Comparison of ENCODE assay signal across 8 cellular contexts in genomic region chr5:176995896-176996767, GRCh38. TPM values are rescaled to one million over a fixed set of nuclear protein-coding genes. Genes with fewer than 3 reads are reported as not detected.
A peak's percentile ranks its signal among the peaks of the same experiment; 100 is the strongest.
DNase-seq lines count a peak whose midpoint lies in the region; ATAC-seq, FAIRE-seq and TF ChIP-seq lines count a peak whose summit lies in the region.

No MANE protein-coding gene starts in this region.

- FAIRE-seq in K562 (lab: Jason Lieb, UNC) = peak; percentile 73

- peak overlapping the region; percentile 38; the same call in 2 of the 3 replicates for H3K27ac ChIP-seq in K562 (ENCODE audit: extremely low read depth, low read depth, low read length)

- no TSS peak for BruUV-seq in K562 (replicated peaks; lab: Mats Ljungman, UMichigan)

- H3K9me3 Mint-ChIP-seq in activated T-cell treated with anti-CD3 and anti-CD28 coated beads, Interleukin-2, amount 50 U/mL, for 4 hours = peaks cover 6% of the 10 kb centered on the region
- no peaks in the 10 kb centered on the region for H3K9me3 Mint-ChIP-seq in stimulated activated effector memory CD8-positive, alpha-beta T cell treated with anti-CD3 and anti-CD28 coated beads, Interleukin-12 subunit alpha, Interleukin-12 subunit beta, amount 100 ng/mL, for 72 hours

- peak; percentile 72 to 76 for ATAC-seq in activated T-cell treated with anti-CD3 and anti-CD28 coated beads, Interleukin-2, amount 50 U/mL, for 4 hours
- peak; percentile 39 for ATAC-seq in HG02973 (IDR thresholded peaks at IDR 0.05; ENCODE audit: unreplicated experiment)
- ATAC-seq in K562 = peak; percentile 11
- peak; percentile 89 for ATAC-seq in stimulated activated effector memory CD8-positive, alpha-beta T cell treated with anti-CD3 and anti-CD28 coated beads, Interleukin-12 subunit alpha, Interleukin-12 subunit beta, amount 100 ng/mL, for 72 hours
- no peak for ATAC-seq in HG02852 (IDR thresholded peaks at IDR 0.05; ENCODE audit: unreplicated experiment)

- H3K4me3 Mint-ChIP-seq in activated T-cell treated with anti-CD3 and anti-CD28 coated beads, Interleukin-2, amount 50 U/mL, for 4 hours = no peak overlapping the region
- H3K4me3 Mint-ChIP-seq in stimulated activated effector memory CD8-positive, alpha-beta T cell treated with anti-CD3 and anti-CD28 coated beads, Interleukin-12 subunit alpha, Interleukin-12 subunit beta, amount 100 ng/mL, for 72 hours = peak overlapping the region; percentile 3

- WGBS in K562 (ENCODE audit: insufficient coverage, low coverage, missing lambda C conversion rate) = 24% methylated on average over 4 of the region's 4 CpGs

- TF ChIP-seq POLR2A in K562 (conservative IDR thresholded peaks at IDR 0.05) = no peak

- H3K4me3 ChIP-seq in K562 = no peak overlapping the region

- TF ChIP-seq CTCF in K562 (IDR thresholded peaks at IDR 0.05 in 2 of 3, conservative IDR thresholded peaks at IDR 0.05 in 1 of 3; ENCODE audit: insufficient read depth in 2 of 3, low read depth in 1 of 3, low read length in 3 of 3) = no peak

- intact Hi-C loops in K562 (cut with micrococcal nuclease) = no loop called here

- H2AFZ ChIP-seq in K562 (ENCODE audit: low read depth, low read length) = no peak overlapping the region

- peaks cover 26 to 31% of the 10 kb centered on the region in 2 experiments for H3K4me1 ChIP-seq in K562 (replicated peaks in 1 of 2; ENCODE audit: control insufficient read depth in 2 of 2, insufficient read depth in 2 of 2, low read length in 2 of 2)

- H3K4me2 ChIP-seq in K562 (ENCODE audit: insufficient read depth, low read length) = peak overlapping the region; percentile 15; the same call in 1 of the 2 replicates

- in situ Hi-C loops in K562 (cut with MboI) = no loop called here

- peaks cover 89% of the 10 kb centered on the region for H3K79me2 ChIP-seq in K562 (ENCODE audit: control insufficient read depth, insufficient read depth, low read length)

- no peak for DNase-seq in activated T-cell treated with anti-CD3 and anti-CD28 coated beads, Interleukin-2, amount 50 U/mL, for 4 hours
- DNase-seq in activated T-cell treated with anti-CD3 and anti-CD28 coated beads for 4 hours (no peak), K562 (ENCODE audit: extremely low read depth in 1 of 4, low spot score in 3 of 4) (no peak), RKO (ENCODE audit: low spot score) (no peak), cerebellum (ENCODE audit: low spot score) (no peak)
- no peak for DNase-seq in stimulated activated effector memory CD8-positive, alpha-beta T cell treated with anti-CD3 and anti-CD28 coated beads, Interleukin-12 subunit alpha, Interleukin-12 subunit beta, amount 100 ng/mL, for 72 hours (ENCODE audit: low spot score in 2 of 2)

- no peaks in the 10 kb centered on the region for H3K27me3 Mint-ChIP-seq in activated T-cell treated with anti-CD3 and anti-CD28 coated beads, Interleukin-2, amount 50 U/mL, for 4 hours (ENCODE audit: low read depth)

- peak overlapping the region; percentile 76 for H3K27ac Mint-ChIP-seq in stimulated activated effector memory CD8-positive, alpha-beta T cell treated with anti-CD3 and anti-CD28 coated beads, Interleukin-12 subunit alpha, Interleukin-12 subunit beta, amount 100 ng/mL, for 72 hours

- 0 out of 4 replicates have a peak, but pooled peaks of 1 of the 2 experiments have one; percentile 3 for TF ChIP-seq RAD21 in K562 (CRISPR knock-in tag; conservative IDR thresholded peaks at IDR 0.05 in 1 of 2, IDR thresholded peaks at IDR 0.05 in 1 of 2)

- peaks cover 7% of the 10 kb centered on the region for H3K9me1 ChIP-seq in K562 (ENCODE audit: control insufficient read depth, insufficient read depth, low read length)

- CTCF ChIA-PET in K562 (lab: Yijun Ruan, JAX; ENCODE audit: low intra/inter-chr PET ratio) = interaction anchor here (1.5 kb wide), 1 partner anchor 10 kb away, joined by 3 read pairs; the partner anchor contains the start of gene UIMC1

- no peak overlapping the region for H3K9ac ChIP-seq in K562 (ENCODE audit: insufficient read depth in 1 of 2, low read depth in 2 of 2, low read length in 2 of 2)

- peaks cover 29% of the 10 kb centered on the region for H4K20me1 ChIP-seq in K562 (replicated peaks; ENCODE audit: control insufficient read depth, insufficient read depth, low read length)

- H3K9me3 ChIP-seq in K562 (replicated peaks; ENCODE audit: control insufficient read depth, insufficient read depth, low read depth, low read length) = peaks cover 4% of the 10 kb centered on the region

- H3K27me3 ChIP-seq in K562 (ENCODE audit: control insufficient read depth in 2 of 2, insufficient read depth in 2 of 2, low read length in 2 of 2) = no peaks in the 10 kb centered on the region

- H3K36me3 ChIP-seq in K562 (ENCODE audit: control insufficient read depth, insufficient read depth, low read length) = peaks cover 9% of the 10 kb centered on the region; the same call in 2 of the 3 replicates

- H3K4me1 Mint-ChIP-seq in activated T-cell treated with anti-CD3 and anti-CD28 coated beads, Interleukin-2, amount 50 U/mL, for 4 hours (ENCODE audit: low read depth) = peaks cover 43% of the 10 kb centered on the region
- H3K4me1 Mint-ChIP-seq in stimulated activated effector memory CD8-positive, alpha-beta T cell treated with anti-CD3 and anti-CD28 coated beads, Interleukin-12 subunit alpha, Interleukin-12 subunit beta, amount 100 ng/mL, for 72 hours = peaks cover 48% of the 10 kb centered on the region

- no peak for TF ChIP-seq EP300 in K562 (IDR thresholded peaks at IDR 0.05; ENCODE audit: low read length)

- POLR2A ChIA-PET in K562 (lab: Yijun Ruan, JAX) = interaction anchor here (0.6 to 4.0 kb wide), 6 partner anchors 9 to 138 kb away, joined by 3 to 45 read pairs (median 4); partner anchors contain the start of genes NSD1, UIMC1 and ZNF346

- H3K36me3 Mint-ChIP-seq in activated T-cell treated with anti-CD3 and anti-CD28 coated beads, Interleukin-2, amount 50 U/mL, for 4 hours (ENCODE audit: insufficient read depth) = peaks cover 23% of the 10 kb centered on the region
- H3K36me3 Mint-ChIP-seq in stimulated activated effector memory CD8-positive, alpha-beta T cell treated with anti-CD3 and anti-CD28 coated beads, Interleukin-12 subunit alpha, Interleukin-12 subunit beta, amount 100 ng/mL, for 72 hours = peaks cover 24% of the 10 kb centered on the region

TF ChIP-seq in K562, 482 proteins besides CTCF, POLR2A, EP300 and RAD21 (continues in another document):
- TF ChIP-seq ZNF232 (CRISPR knock-in tag; IDR thresholded peaks at IDR 0.05) (no peak), CBFA2T2 (conservative IDR thresholded peaks at IDR 0.05) (no peak), PYGO2 (tag; IDR thresholded peaks at IDR 0.05) (no peak), MEF2D (tag; conservative IDR thresholded peaks at IDR 0.05; ENCODE audit: low read depth) (peak; percentile 68; the same call in 1 of the 2 replicates), CREBBP (IDR thresholded peaks at IDR 0.05; ENCODE audit: low read depth, low read length) (no peak), MXI1 (IDR thresholded peaks at IDR 0.05; ENCODE audit: low read depth, low read length) (no peak), TFAM (CRISPR knock-in tag; conservative IDR thresholded peaks at IDR 0.05) (no peak), ZNF282 (CRISPR knock-in tag; IDR thresholded peaks at IDR 0.05) (no peak), SNIP1 (IDR thresholded peaks at IDR 0.05; ENCODE audit: low read depth) (no peak)

RNA-seq across cellular contexts. Expression of gene UIMC1, which starts 10.4 kb away (rescaled TPM):
- total RNA-seq in activated T-cell treated with anti-CD3 and anti-CD28 coated beads, Interleukin-2, amount 50 U/mL, for 4 hours = 10 to 100 TPM; 51.7 to 64.2 (median 57.1) TPM
- total RNA-seq in K562 (2011; cell fraction: chromatin; rRNA removed; ENCODE audit: low replicate concordance) = 63.6 and 136 TPM in 2 replicates
- 26.2 and 34.3 TPM in 2 replicates for total RNA-seq in K562 (2011; cell fraction: nucleolus; rRNA removed)
- total RNA-seq in K562 (2011; cell fraction: nucleoplasm; rRNA removed) = 68.0 and 110 TPM in 2 replicates
- total RNA-seq in K562 (2014; rRNA removed) = 28.5 and 33.3 TPM in 2 replicates
- total RNA-seq in K562 (2014; rRNA removed; fragmentation: Illumina TruSeq; extraction: Trizol) = 51.7 and 52.3 TPM in 2 replicates
- 41.6 and 49.2 TPM in 2 replicates for total RNA-seq in K562 (2015; rRNA removed; fragmentation: Illumina TruSeq; extraction: Trizol)
- total RNA-seq in K562 (2021) = 44.8 and 46.3 TPM in 2 replicates
- polyA plus RNA-seq in K562 (2011; rRNA removed) = 31.1 and 33.5 TPM in 2 replicates
- 7.2 and 16.6 TPM in 2 replicates for polyA plus RNA-seq in K562 (2011; cell fraction: cytosol; rRNA removed)
- polyA plus RNA-seq in K562 (2011; cell fraction: nucleus; rRNA removed) = 35.3 and 51.1 TPM in 2 replicates
- 21.9 and 25.1 TPM in 2 replicates for polyA plus RNA-seq in K562 (2012)
- 37.6 and 43.7 TPM in 2 replicates for polyA plus RNA-seq in K562 (2014; fragmentation: Illumina TruSeq; extraction: Trizol)
- 10 to 100 TPM; 14.9 to 23.6 TPM for polyA plus RNA-seq in K562 (2014; fragmentation: Nextera tagmentation; extraction: Ambion mirVana)
- 34.0 and 36.8 TPM in 2 replicates for polyA plus RNA-seq in K562 (2014; rRNA removed)
- 47.1 and 79.1 TPM in 2 replicates for polyA minus RNA-seq in K562 (2011; rRNA and poly(A)+ RNA removed)
- polyA minus RNA-seq in K562 (2011; cell fraction: cytosol; rRNA and poly(A)+ RNA removed) = 20.4 and 21.0 TPM in 2 replicates
- polyA minus RNA-seq in K562 (2011; cell fraction: nucleus; rRNA and poly(A)+ RNA removed) = 22.8 and 45.4 TPM in 2 replicates
- total RNA-seq in cerebellum = 45.5 TPM

RNA-seq across cellular contexts. Expression of gene ZNF346, which starts 26.4 kb away (rescaled TPM):
- 10 to 100 TPM; 18.7 to 21.7 (median 21.3) TPM for total RNA-seq in activated T-cell treated with anti-CD3 and anti-CD28 coated beads, Interleukin-2, amount 50 U/mL, for 4 hours
- total RNA-seq in K562 (2011; cell fraction: chromatin; rRNA removed; ENCODE audit: low replicate concordance) = 84.4 and 88.6 TPM in 2 replicates
- total RNA-seq in K562 (2011; cell fraction: nucleolus; rRNA removed) = 41.8 and 47.2 TPM in 2 replicates
- total RNA-seq in K562 (2011; cell fraction: nucleoplasm; rRNA removed) = 67.8 and 84.8 TPM in 2 replicates
- 19.5 and 29.8 TPM in 2 replicates for total RNA-seq in K562 (2014; rRNA removed)
- 20.1 and 23.1 TPM in 2 replicates for total RNA-seq in K562 (2014; rRNA removed; fragmentation: Illumina TruSeq; extraction: Trizol)
- total RNA-seq in K562 (2015; rRNA removed; fragmentation: Illumina TruSeq; extraction: Trizol) = 20.8 and 21.8 TPM in 2 replicates
- 20.5 and 21.1 TPM in 2 replicates for total RNA-seq in K562 (2021)
- 21.7 and 24.6 TPM in 2 replicates for polyA plus RNA-seq in K562 (2011; rRNA removed)
- 21.5 and 22.3 TPM in 2 replicates for polyA plus RNA-seq in K562 (2011; cell fraction: cytosol; rRNA removed)
- 27.9 and 29.2 TPM in 2 replicates for polyA plus RNA-seq in K562 (2011; cell fraction: nucleus; rRNA removed)
- polyA plus RNA-seq in K562 (2012) = 16.4 and 19.9 TPM in 2 replicates
- polyA plus RNA-seq in K562 (2014; fragmentation: Illumina TruSeq; extraction: Trizol) = 24.8 and 25.1 TPM in 2 replicates
- polyA plus RNA-seq in K562 (2014; fragmentation: Nextera tagmentation; extraction: Ambion mirVana) = 1 to 10 TPM; 5.0 to 6.5 TPM
- polyA plus RNA-seq in K562 (2014; rRNA removed) = 16.8 and 20.2 TPM in 2 replicates
- 24.4 and 25.1 TPM in 2 replicates for polyA minus RNA-seq in K562 (2011; rRNA and poly(A)+ RNA removed)
- polyA minus RNA-seq in K562 (2011; cell fraction: cytosol; rRNA and poly(A)+ RNA removed) = 11.6 and 18.0 TPM in 2 replicates
- polyA minus RNA-seq in K562 (2011; cell fraction: nucleus; rRNA and poly(A)+ RNA removed) = 14.3 and 22.0 TPM in 2 replicates
- total RNA-seq in cerebellum = 36.1 TPM
